7 cellular contexts compared by ENCODE assay signal in the genomic region with DNA sequence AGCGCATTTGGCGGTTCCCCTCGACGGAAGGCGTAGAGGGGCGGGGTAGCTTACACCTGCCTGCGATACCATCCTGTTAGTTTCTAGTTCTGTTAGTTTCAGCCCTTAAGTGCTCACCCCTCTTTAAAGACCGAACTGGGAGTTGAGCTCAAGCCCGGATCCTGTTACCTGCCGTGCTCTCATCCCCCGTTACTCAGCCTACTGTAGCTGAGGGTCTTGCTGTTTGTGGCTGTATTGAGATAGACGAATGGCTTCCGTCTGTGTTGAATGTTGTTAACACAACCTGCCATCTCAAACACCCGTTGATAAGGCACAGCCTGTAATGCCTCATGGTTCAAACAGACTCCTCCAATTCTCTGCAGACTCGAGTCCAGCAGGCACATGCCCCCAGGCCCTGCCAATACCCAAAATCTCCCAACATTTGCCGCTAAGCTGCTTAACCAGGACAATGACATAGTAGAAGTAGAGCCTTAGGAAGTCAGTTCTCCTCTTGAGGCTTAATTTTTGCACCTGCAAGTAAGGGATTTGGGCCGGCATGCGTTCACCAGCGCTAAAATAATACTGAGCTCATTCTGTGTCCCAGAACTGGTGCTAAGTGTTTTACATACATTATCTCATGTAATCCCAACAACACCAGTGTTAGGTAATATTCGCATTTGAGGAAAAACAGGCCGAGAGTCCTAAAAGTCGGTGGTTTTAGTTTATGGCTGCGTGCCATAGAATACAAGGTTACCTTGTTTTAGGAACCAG. TPM values are rescaled to one million over a fixed set of nuclear protein-coding genes. Genes with fewer than 3 reads are reported as not detected.
DNase-seq lines count a peak whose midpoint lies in the region; ATAC-seq and TF ChIP-seq lines count a peak whose summit lies in the region.

No MANE protein-coding gene starts in this region.

- peak overlapping the region in 1 of 2 experiments; percentile 29 for H3K23ac ChIP-seq in mesenchymal stem cell (ENCODE audit: low read length in 2 of 2)

- H3K9me3 ChIP-seq in mesenchymal stem cell (ENCODE audit: control insufficient read depth, low read length) (no peaks in the 10 kb centered on the region), upper lobe of right lung (no peaks in the 10 kb centered on the region)

- H3K4ac ChIP-seq in mesenchymal stem cell (ENCODE audit: low read depth in 1 of 2, low read length in 2 of 2): peak overlapping the region; percentile 96 to 97

- H4K8ac ChIP-seq in mesenchymal stem cell (ENCODE audit: low read length): peak overlapping the region; percentile 97

- peaks cover 2% of the 10 kb centered on the region for H3K4me1 ChIP-seq in mesenchymal stem cell (ENCODE audit: control insufficient read depth, insufficient read depth, low read depth, low read length)
- H3K4me1 ChIP-seq in upper lobe of right lung: peaks cover 29% of the 10 kb centered on the region

- peak overlapping the region; percentile 100 for H3K9ac ChIP-seq in mesenchymal stem cell (ENCODE audit: low read length)

- H2BK12ac ChIP-seq in mesenchymal stem cell (ENCODE audit: low read length in 2 of 2): no peak overlapping the region

- intact Hi-C loops in dorsolateral prefrontal cortex (cut with DNase I) (loop anchor here in 1 of 2 donors (5.0 to 10.0 kb wide), 2 partner anchors 62 to 1150 kb away; a partner anchor contains a TSS), upper lobe of right lung (cut with DNase I) (no loop called here)

- TF ChIP-seq CTCF in dorsolateral prefrontal cortex (IDR thresholded peaks at IDR 0.05 in 54 of 56, conservative IDR thresholded peaks at IDR 0.05 in 2 of 56; ENCODE audit: low read depth in 1 of 56, partially characterized antibody in 56 of 56) (no peak), upper lobe of right lung (IDR thresholded peaks at IDR 0.05) (no peak)

- H3K14ac ChIP-seq in mesenchymal stem cell (ENCODE audit: low read length in 2 of 2): peak overlapping the region in 1 of 2 experiments; percentile 99

- H2BK15ac ChIP-seq in mesenchymal stem cell (ENCODE audit: low read depth, poor library complexity, severe bottlenecking): peak overlapping the region; percentile 94

- H3K4me3 ChIP-seq in dorsolateral prefrontal cortex (peak overlapping the region; percentile 71 to 99 (median 93)), mesenchymal stem cell (ENCODE audit: insufficient read depth in 1 of 2, low read depth in 1 of 2, low read length in 2 of 2) (peak overlapping the region; percentile 88 to 96), upper lobe of right lung (peak overlapping the region; percentile 80)

- DNase-seq in GDM1 (lab: John Stamatoyannopoulos, UW): peak; percentile 48
- DNase-seq in RPMI8226: peak; percentile 76
- peak in 4 of 10 donors; percentile 3 to 33 (median 19) for DNase-seq in dorsolateral prefrontal cortex
- peak; percentile 50 for DNase-seq in mesenchymal stem cell
- DNase-seq in upper lobe of right lung: peak; percentile 56

- WGBS in mesenchymal stem cell: 19% methylated on average over 19 of the region's 23 CpGs

- H3K27me3 ChIP-seq in dorsolateral prefrontal cortex: no peaks in the 10 kb centered on the region
- no peaks in the 10 kb centered on the region for H3K27me3 ChIP-seq in mesenchymal stem cell (ENCODE audit: control insufficient read depth in 1 of 2, insufficient read depth in 1 of 2, low read length in 2 of 2)
- no peaks in the 10 kb centered on the region for H3K27me3 ChIP-seq in upper lobe of right lung

- peak overlapping the region; percentile 98 to 100 for H3K18ac ChIP-seq in mesenchymal stem cell (ENCODE audit: low read depth in 1 of 2, low read length in 2 of 2)

- H3K79me1 ChIP-seq in mesenchymal stem cell (replicated peaks; ENCODE audit: low read length, poor library complexity, severe bottlenecking): peaks cover 11% of the 10 kb centered on the region

- H2AK5ac ChIP-seq in mesenchymal stem cell (ENCODE audit: low read length, severe bottlenecking): peak overlapping the region; percentile 13

- peak overlapping the region; percentile 98 for H4K91ac ChIP-seq in mesenchymal stem cell (ENCODE audit: low read length)

- H3K4me2 ChIP-seq in mesenchymal stem cell (ENCODE audit: low read length, poor library complexity, severe bottlenecking): peak overlapping the region; percentile 58

- H3K36me3 ChIP-seq in mesenchymal stem cell (ENCODE audit: control insufficient read depth in 1 of 2, insufficient read depth in 2 of 2, low read depth in 1 of 2, low read length in 2 of 2): peaks cover 0 to 8% of the 10 kb centered on the region in 2 experiments
- H3K36me3 ChIP-seq in upper lobe of right lung: no peaks in the 10 kb centered on the region

- peak overlapping the region; percentile 30 for H2AFZ ChIP-seq in mesenchymal stem cell (ENCODE audit: low read depth, low read length)

- peak overlapping the region; percentile 97 to 100 (median 100) for H3K27ac ChIP-seq in dorsolateral prefrontal cortex
- H3K27ac ChIP-seq in mesenchymal stem cell (ENCODE audit: low read length, poor library complexity, severe bottlenecking): peak overlapping the region; percentile 99
- H3K27ac ChIP-seq in upper lobe of right lung: peak overlapping the region; percentile 100

- H2BK5ac ChIP-seq in mesenchymal stem cell (ENCODE audit: low read depth, low read length, poor library complexity, severe bottlenecking): no peak overlapping the region

- H2BK120ac ChIP-seq in mesenchymal stem cell (ENCODE audit: low read depth, low read length): peak overlapping the region; percentile 22

- ATAC-seq in GM21381 (IDR thresholded peaks at IDR 0.05; ENCODE audit: unreplicated experiment) (peak; percentile 36), HG03575 (IDR thresholded peaks at IDR 0.05; ENCODE audit: extremely low read depth, insufficient number of reproducible peaks, low FRiP score, unreplicated experiment) (peak; percentile 23), upper lobe of right lung (peak; percentile 40)

RNA-seq across cellular contexts. Expression of a gene that starts 1.3 kb away (rescaled TPM):
- total RNA-seq in dorsolateral prefrontal cortex (10 to 100 TPM; 34.7 to 99.1 (median 60.1) TPM), upper lobe of right lung (13.8 TPM)
- 1.7 TPM for polyA plus RNA-seq in mesenchymal stem cell (2013, experiment 1 of 2)
- 1.2 TPM for polyA plus RNA-seq in mesenchymal stem cell (2013, experiment 2 of 2)
